Comparison of ENCODE assay signal across 30 cellular contexts in the genomic region with DNA sequence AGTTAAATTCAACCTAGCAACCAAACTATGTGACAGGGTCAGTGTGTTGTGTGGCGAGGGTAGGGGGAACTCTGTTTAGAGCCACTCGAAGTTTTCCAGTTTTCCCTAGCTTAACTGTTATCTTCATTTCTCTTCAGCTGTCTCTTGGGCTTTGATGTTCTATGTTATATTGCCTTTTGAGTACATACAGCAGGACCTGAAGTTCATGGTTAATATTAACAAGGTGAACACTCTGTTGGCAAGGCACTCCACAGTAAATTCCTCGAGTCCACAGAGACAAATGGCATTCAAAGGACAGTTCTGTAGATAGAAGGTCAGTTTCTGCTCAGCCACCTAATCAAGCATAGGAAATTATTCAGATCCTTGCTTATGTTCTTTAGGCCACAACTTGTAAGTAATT.
DNase-seq lines count a peak whose midpoint lies in the region; ATAC-seq and TF ChIP-seq lines count a peak whose summit lies in the region.
"Had no signal": no experiment of that assay in that cellular context is flagged by ENCODE, and none has a peak within 500 bp of the region (broad histone marks: within the 10 kb centered on the region; RNA-seq: fewer than 3 reads in every experiment).

No MANE protein-coding gene starts in this region.

- H2AFZ ChIP-seq in GM23338, result no peak overlapping the region

- H3K4me3 Mint-ChIP-seq in nephron (no peak overlapping the region), GM23338 (no peak overlapping the region)
- no peak overlapping the region for H3K4me3 Mint-ChIP-seq in effector memory CD8-positive, alpha-beta T cell
- H3K4me3 Mint-ChIP-seq: activated naive CD4-positive, alpha-beta T cell treated with anti-CD3 and anti-CD28 coated beads for 36 hours; activated T-helper 1 cell treated with anti-CD3 and anti-CD28 coated beads, Interleukin-12 subunit alpha, Interleukin-12 subunit beta, Interleukin-2, Interleukin-4 antibody, amounts not matched to agents 30 ng/mL and 10 ng/mL and 1 ng/mL, durations not matched to agents 14 hours and 24 hours and 36 hours; natural killer cell; T-cell had no signal

- H3K79me2 ChIP-seq in GM23338 (replicated peaks; ENCODE audit: insufficient read depth), result no peaks in the 10 kb centered on the region

- in situ Hi-C loops in ACHN (cut with HindIII; ENCODE audit: low pct_ligation_motif_present, low pct_unique_long_range_greater_than_20kb, low sequenced_read_pairs), result no loop called here

- peaks cover 61% of the 10 kb centered on the region for H3K4me1 ChIP-seq in adipocyte (ENCODE audit: control insufficient read depth, insufficient read depth, low read length)
- H3K4me1 ChIP-seq in GM23338 (ENCODE audit: insufficient read depth), result peaks cover 20% of the 10 kb centered on the region
- H3K4me1 ChIP-seq: BLaER1 had no signal

- H3K4me1 Mint-ChIP-seq in nephron, result peaks cover 52% of the 10 kb centered on the region
- no peaks in the 10 kb centered on the region for H3K4me1 Mint-ChIP-seq in effector memory CD8-positive, alpha-beta T cell (ENCODE audit: low read depth in 2 of 2)
- peaks cover 30% of the 10 kb centered on the region for H3K4me1 Mint-ChIP-seq in GM23338
- H3K4me1 Mint-ChIP-seq: natural killer cell, T-cell had no signal

- no peaks in the 10 kb centered on the region for H3K36me3 Mint-ChIP-seq in nephron (ENCODE audit: low read depth)
- no peaks in the 10 kb centered on the region for H3K36me3 Mint-ChIP-seq in effector memory CD8-positive, alpha-beta T cell (ENCODE audit: insufficient read depth)
- no peaks in the 10 kb centered on the region for H3K36me3 Mint-ChIP-seq in GM23338 (ENCODE audit: low read depth)
- H3K36me3 Mint-ChIP-seq: T-cell had no signal

- no peaks in the 10 kb centered on the region for H3K9me2 ChIP-seq in GM23338 (ENCODE audit: insufficient read depth)

- no peak for ATAC-seq in effector memory CD8-positive, alpha-beta T cell (replicated peaks)
- ATAC-seq in HG03520 (IDR thresholded peaks at IDR 0.05; ENCODE audit: unreplicated experiment) (no peak), GM23338 (no peak)
- ATAC-seq: natural killer cell, Panc1, T-cell, upper lobe of right lung had no signal

- no peak for TF ChIP-seq CTCF in nephron (IDR thresholded peaks at IDR 0.05; ENCODE audit: unreplicated experiment in 3 of 3)
- no peak for TF ChIP-seq CTCF in GM23338 (conservative IDR thresholded peaks at IDR 0.05; ENCODE audit: low read depth in 2 of 2)

- no peak overlapping the region for H3K4me2 ChIP-seq in GM23338
- H3K4me2 ChIP-seq: BLaER1 had no signal

- H3K27me3 ChIP-seq in adipocyte (replicated peaks; ENCODE audit: control insufficient read depth, insufficient read depth, low read length), result no peaks in the 10 kb centered on the region
- no peaks in the 10 kb centered on the region for H3K27me3 ChIP-seq in GM23338 (ENCODE audit: insufficient read depth)
- H3K27me3 ChIP-seq: BLaER1, ovary, SJSA1, upper lobe of right lung had no signal

- no peaks in the 10 kb centered on the region for H3F3A ChIP-seq in GM23338 (replicated peaks; ENCODE audit: low read depth)

- DNase-seq in ACHN (peak; percentile 31), adipocyte (ENCODE audit: low read depth) (no peak), kidney glomerular epithelial cell (lab: John Stamatoyannopoulos, UW) (peak; percentile 44), islet precursor cell (no peak), GM23338 (ENCODE audit: low spot score) (no peak)
- no peak for DNase-seq in effector memory CD8-positive, alpha-beta T cell
- DNase-seq: activated CD4-positive, alpha-beta T cell treated with anti-CD3 and anti-CD28 coated beads, Interleukin-2, amount 50 U/mL, for 4 hours; activated CD4-positive, CD25-positive, alpha-beta regulatory T cell; activated naive CD4-positive, alpha-beta T cell treated with anti-CD3 and anti-CD28 coated beads for 36 hours; caudate nucleus; DMS53; GDM1; H7; left cardiac atrium; natural killer cell; NCI-H1105; NCI-H2029 treated with DMSO at 0.1 percent for 48 hours; NCI-H69; ovary; right cardiac atrium; stimulated activated CD4-positive, alpha-beta T cell treated with anti-CD3 and anti-CD28 coated beads, Interleukin-12 subunit alpha, Interleukin-12 subunit beta, amount 100 ng/mL, for 4 hours; stimulated activated CD4-positive, alpha-beta T cell treated with anti-CD3 and anti-CD28 coated beads, Interleukin-4, amount 100 ng/mL, for 1 hour; T-cell; upper lobe of right lung had no signal

- H3K9me3 ChIP-seq in adipocyte (ENCODE audit: control insufficient read depth, low read length), result no peaks in the 10 kb centered on the region
- H3K9me3 ChIP-seq: BLaER1, ovary, SJSA1, upper lobe of right lung had no signal

- peak overlapping the region; percentile 77 for H3K9ac ChIP-seq in adipocyte (ENCODE audit: low read length)
- H3K9ac ChIP-seq: BLaER1 had no signal

- H3K9me3 Mint-ChIP-seq in nephron (no peaks in the 10 kb centered on the region), GM23338 (no peaks in the 10 kb centered on the region)
- H3K9me3 Mint-ChIP-seq in effector memory CD8-positive, alpha-beta T cell, result peaks cover 0 to 3% of the 10 kb centered on the region in 2 donors
- H3K9me3 Mint-ChIP-seq: activated naive CD4-positive, alpha-beta T cell treated with anti-CD3 and anti-CD28 coated beads for 36 hours; activated T-helper 1 cell treated with anti-CD3 and anti-CD28 coated beads, Interleukin-12 subunit alpha, Interleukin-12 subunit beta, Interleukin-2, Interleukin-4 antibody, amounts not matched to agents 30 ng/mL and 10 ng/mL and 1 ng/mL, durations not matched to agents 14 hours and 24 hours and 36 hours; T-cell had no signal

- H3K4me3 ChIP-seq in adipocyte (ENCODE audit: low read length) (no peak overlapping the region), GM23338 (no peak overlapping the region)
- H3K4me3 ChIP-seq: BLaER1, ovary, SJSA1, upper lobe of right lung had no signal

- no peak overlapping the region for H3K27ac ChIP-seq in GM23338 (ENCODE audit: low read depth)
- H3K27ac ChIP-seq: BLaER1, ovary, SJSA1, upper lobe of right lung had no signal

- H3K27ac Mint-ChIP-seq in nephron (peak overlapping the region; percentile 48 to 77 (median 55)), GM23338 (no peak overlapping the region)
- no peak overlapping the region for H3K27ac Mint-ChIP-seq in effector memory CD8-positive, alpha-beta T cell
- H3K27ac Mint-ChIP-seq: activated naive CD4-positive, alpha-beta T cell treated with anti-CD3 and anti-CD28 coated beads for 36 hours; activated T-helper 1 cell treated with anti-CD3 and anti-CD28 coated beads, Interleukin-12 subunit alpha, Interleukin-12 subunit beta, Interleukin-2, Interleukin-4 antibody, amounts not matched to agents 30 ng/mL and 10 ng/mL and 1 ng/mL, durations not matched to agents 14 hours and 24 hours and 36 hours; natural killer cell; T-cell had no signal

- no peaks in the 10 kb centered on the region for H3K36me3 ChIP-seq in adipocyte (ENCODE audit: control insufficient read depth, insufficient read depth, low read length, severe bottlenecking)
- H3K36me3 ChIP-seq in GM23338 (ENCODE audit: insufficient read depth), result no peaks in the 10 kb centered on the region
- H3K36me3 ChIP-seq: BLaER1, ovary, SJSA1, upper lobe of right lung had no signal

- H3K27me3 Mint-ChIP-seq in nephron (ENCODE audit: low read depth), result no peaks in the 10 kb centered on the region
- H3K27me3 Mint-ChIP-seq in effector memory CD8-positive, alpha-beta T cell, result peaks cover 0 to 13% of the 10 kb centered on the region in 2 donors
- no peaks in the 10 kb centered on the region for H3K27me3 Mint-ChIP-seq in GM23338 (ENCODE audit: insufficient read depth, low read depth, poor library complexity)

- no peaks in the 10 kb centered on the region for H4K20me1 ChIP-seq in GM23338 (replicated peaks; ENCODE audit: insufficient read depth)
- H4K20me1 ChIP-seq: BLaER1 had no signal

TF ChIP-seq in GM23338, 12 proteins besides CTCF, POLR2A, EP300 and RAD21 (continues in another document):
- TF ChIP-seq EZH2 (IDR thresholded peaks at IDR 0.05; ENCODE audit: low read depth, unreplicated experiment), result no peak
- no peak for TF ChIP-seq POLR2AphosphoS5 (IDR thresholded peaks at IDR 0.05; ENCODE audit: low read depth)
- TF ChIP-seq, protein P1, sequence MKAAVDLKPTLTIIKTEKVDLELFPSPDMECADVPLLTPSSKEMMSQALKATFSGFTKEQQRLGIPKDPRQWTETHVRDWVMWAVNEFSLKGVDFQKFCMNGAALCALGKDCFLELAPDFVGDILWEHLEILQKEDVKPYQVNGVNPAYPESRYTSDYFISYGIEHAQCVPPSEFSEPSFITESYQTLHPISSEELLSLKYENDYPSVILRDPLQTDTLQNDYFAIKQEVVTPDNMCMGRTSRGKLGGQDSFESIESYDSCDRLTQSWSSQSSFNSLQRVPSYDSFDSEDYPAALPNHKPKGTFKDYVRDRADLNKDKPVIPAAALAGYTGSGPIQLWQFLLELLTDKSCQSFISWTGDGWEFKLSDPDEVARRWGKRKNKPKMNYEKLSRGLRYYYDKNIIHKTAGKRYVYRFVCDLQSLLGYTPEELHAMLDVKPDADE (IDR thresholded peaks at IDR 0.05), result no peak
- TF ChIP-seq ZNF331 (CRISPR knock-in tag; IDR thresholded peaks at IDR 0.05; ENCODE audit: low read depth), result no peak
- TF ChIP-seq, protein P2, sequence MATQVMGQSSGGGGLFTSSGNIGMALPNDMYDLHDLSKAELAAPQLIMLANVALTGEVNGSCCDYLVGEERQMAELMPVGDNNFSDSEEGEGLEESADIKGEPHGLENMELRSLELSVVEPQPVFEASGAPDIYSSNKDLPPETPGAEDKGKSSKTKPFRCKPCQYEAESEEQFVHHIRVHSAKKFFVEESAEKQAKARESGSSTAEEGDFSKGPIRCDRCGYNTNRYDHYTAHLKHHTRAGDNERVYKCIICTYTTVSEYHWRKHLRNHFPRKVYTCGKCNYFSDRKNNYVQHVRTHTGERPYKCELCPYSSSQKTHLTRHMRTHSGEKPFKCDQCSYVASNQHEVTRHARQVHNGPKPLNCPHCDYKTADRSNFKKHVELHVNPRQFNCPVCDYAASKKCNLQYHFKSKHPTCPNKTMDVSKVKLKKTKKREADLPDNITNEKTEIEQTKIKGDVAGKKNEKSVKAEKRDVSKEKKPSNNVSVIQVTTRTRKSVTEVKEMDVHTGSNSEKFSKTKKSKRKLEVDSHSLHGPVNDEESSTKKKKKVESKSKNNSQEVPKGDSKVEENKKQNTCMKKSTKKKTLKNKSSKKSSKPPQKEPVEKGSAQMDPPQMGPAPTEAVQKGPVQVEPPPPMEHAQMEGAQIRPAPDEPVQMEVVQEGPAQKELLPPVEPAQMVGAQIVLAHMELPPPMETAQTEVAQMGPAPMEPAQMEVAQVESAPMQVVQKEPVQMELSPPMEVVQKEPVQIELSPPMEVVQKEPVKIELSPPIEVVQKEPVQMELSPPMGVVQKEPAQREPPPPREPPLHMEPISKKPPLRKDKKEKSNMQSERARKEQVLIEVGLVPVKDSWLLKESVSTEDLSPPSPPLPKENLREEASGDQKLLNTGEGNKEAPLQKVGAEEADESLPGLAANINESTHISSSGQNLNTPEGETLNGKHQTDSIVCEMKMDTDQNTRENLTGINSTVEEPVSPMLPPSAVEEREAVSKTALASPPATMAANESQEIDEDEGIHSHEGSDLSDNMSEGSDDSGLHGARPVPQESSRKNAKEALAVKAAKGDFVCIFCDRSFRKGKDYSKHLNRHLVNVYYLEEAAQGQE (IDR thresholded peaks at IDR 0.05; ENCODE audit: unreplicated experiment), result no peak
- no peak for TF ChIP-seq JUNB (IDR thresholded peaks at IDR 0.05; ENCODE audit: unreplicated experiment)
- TF ChIP-seq STAT1 (IDR thresholded peaks at IDR 0.05; ENCODE audit: unreplicated experiment), result no peak

Comparison
In these comparisons a context has a peak if more than half of its experiments do, and no peak if none do; other contexts are left out.
1. DNase-seq: peak in ACHN (single experiment) and kidney glomerular epithelial cell (single experiment); none in adipocyte (single experiment), effector memory CD8-positive, alpha-beta T cell (0 of 3), islet precursor cell (single experiment) and GM23338 (single experiment).
2. H3K27ac Mint-ChIP-seq: peak in nephron (3 of 3); none in effector memory CD8-positive, alpha-beta T cell (0 of 2) and GM23338 (single experiment).